32 cellular contexts compared by ENCODE assay signal in genomic region chr3:187328691-187329090, GRCh38. TPM values are rescaled to one million over a fixed set of nuclear protein-coding genes. Genes with fewer than 3 reads are reported as not detected.
"Had no signal": no experiment of that assay in that cellular context is flagged by ENCODE, and none has a peak within 500 bp of the region (broad histone marks: within the 10 kb centered on the region; RNA-seq: fewer than 3 reads in every experiment).

No MANE protein-coding gene starts in this region.

- DNase-seq: activated CD4-positive, alpha-beta T cell treated with anti-CD3 and anti-CD28 coated beads for 4 hours; activated CD4-positive, alpha-beta T cell treated with anti-CD3 and anti-CD28 coated beads, Interleukin-2, amount 50 U/mL, for 1 hour; activated CD4-positive, alpha-beta T cell treated with anti-CD3 and anti-CD28 coated beads, Interleukin-2, amount 50 U/mL, for 48 hours; activated CD4-positive, CD25-positive, alpha-beta regulatory T cell; activated CD4-positive, CD25-positive, alpha-beta regulatory T cell treated with anti-CD3 and anti-CD28 coated beads, Interleukin-2, amount 50 U/mL, for 72 hours; activated CD8-positive, alpha-beta memory T cell treated with anti-CD3 and anti-CD28 coated beads for 24 hours; activated CD8-positive, alpha-beta T cell treated with anti-CD3 and anti-CD28 coated beads for 36 hours; activated effector memory CD4-positive, alpha-beta T cell treated with Interleukin-2 at 50 U/mL for 16 hours; activated gamma-delta T cell treated with Interleukin-2 at 50 U/mL for 16 hours; activated naive CD4-positive, alpha-beta T cell treated with anti-CD3 and anti-CD28 coated beads, Interleukin-2, amount 50 U/mL, for 16 hours; activated naive CD4-positive, alpha-beta T cell treated with Interleukin-2 at 50 U/mL for 16 hours; activated T-cell treated with anti-CD3 and anti-CD28 coated beads, Interleukin-2, amount 50 U/mL, for 4 hours; amniotic stem cell; anterior cingulate cortex; brain microvascular endothelial cell; dorsolateral prefrontal cortex; effector memory CD4-positive, alpha-beta T cell; erythroblast; foreskin keratinocyte; gastrocnemius medialis; heart right ventricle; T-helper 1 cell; T-helper 17 cell; T1000; WERI-Rb-1 had no signal

- H3K27me3 Mint-ChIP-seq: activated naive CD8-positive, alpha-beta T cell had no signal

- ATAC-seq: activated CD8-positive, alpha-beta T cell treated with anti-CD3 and anti-CD28 coated beads for 36 hours; activated T-cell treated with anti-CD3 and anti-CD28 coated beads, Interleukin-2, amount 50 U/mL, for 4 hours; activated T-helper 17 cell treated with anti-CD3 and anti-CD28 coated beads, Interleukin-2, amount 50 U/mL, for 72 hours; foreskin keratinocyte; gastrocnemius medialis; heart right ventricle; T-helper 17 cell had no signal

- H3K9me3 ChIP-seq: esophagus muscularis mucosa, gastrocnemius medialis, heart right ventricle had no signal

- H3K4me1 Mint-ChIP-seq: activated T-helper 17 cell treated with anti-CD3 and anti-CD28 coated beads, Interleukin-2, amount 50 U/mL, for 72 hours; central memory CD8-positive, alpha-beta T cell; T-helper 17 cell had no signal

- H3K9me3 Mint-ChIP-seq: activated CD8-positive, alpha-beta T cell treated with anti-CD3 and anti-CD28 coated beads for 36 hours; activated T-cell treated with anti-CD3 and anti-CD28 coated beads, Interleukin-2, amount 50 U/mL, for 4 hours; activated T-helper 17 cell treated with anti-CD3 and anti-CD28 coated beads, Interleukin-2, amount 50 U/mL, for 72 hours; central memory CD8-positive, alpha-beta T cell; dendritic cell treated with granulocyte-macrophage colony-stimulating factor and Interleukin-4, amounts not matched to agents 40 ng/mL and 50 ng/mL, for 4 days; T-helper 2 cell treated with Interferon-gamma antibody and Interleukin-4, amounts not matched to agents 5 μg/mL and 100 μg/mL, for 36 hours had no signal

- H3K27ac ChIP-seq: brain microvascular endothelial cell, coronary artery, dorsolateral prefrontal cortex, esophagus muscularis mucosa, foreskin keratinocyte, gastrocnemius medialis, heart right ventricle, WERI-Rb-1 had no signal

- H3K27ac Mint-ChIP-seq: activated CD8-positive, alpha-beta T cell treated with anti-CD3 and anti-CD28 coated beads for 36 hours; activated naive CD8-positive, alpha-beta T cell; activated T-helper 17 cell treated with anti-CD3 and anti-CD28 coated beads, Interleukin-2, amount 50 U/mL, for 72 hours; dendritic cell treated with granulocyte-macrophage colony-stimulating factor and Interleukin-4, amounts not matched to agents 40 ng/mL and 50 ng/mL, for 4 days; T-helper 17 cell; T-helper 2 cell treated with Interferon-gamma antibody and Interleukin-4, amounts not matched to agents 5 μg/mL and 100 μg/mL, for 36 hours had no signal

- H3K27me3 ChIP-seq: brain microvascular endothelial cell, gastrocnemius medialis had no signal

- H3K36me3 Mint-ChIP-seq: activated naive CD8-positive, alpha-beta T cell had no signal

- H3K36me3 ChIP-seq: brain microvascular endothelial cell, esophagus muscularis mucosa, gastrocnemius medialis, heart right ventricle, WERI-Rb-1 had no signal

- H3K4me1 ChIP-seq: esophagus muscularis mucosa, foreskin keratinocyte, gastrocnemius medialis, heart right ventricle had no signal

- H3K4me3 ChIP-seq: coronary artery, dorsolateral prefrontal cortex, esophagus muscularis mucosa, gastrocnemius medialis, heart right ventricle had no signal

- H3K4me3 Mint-ChIP-seq: activated CD8-positive, alpha-beta T cell treated with anti-CD3 and anti-CD28 coated beads for 36 hours; activated naive CD8-positive, alpha-beta T cell; activated T-cell treated with anti-CD3 and anti-CD28 coated beads, Interleukin-2, amount 50 U/mL, for 4 hours; activated T-helper 17 cell treated with anti-CD3 and anti-CD28 coated beads, Interleukin-2, amount 50 U/mL, for 72 hours; central memory CD8-positive, alpha-beta T cell; dendritic cell treated with granulocyte-macrophage colony-stimulating factor and Interleukin-4, amounts not matched to agents 40 ng/mL and 50 ng/mL, for 4 days; T-helper 17 cell; T-helper 2 cell treated with Interferon-gamma antibody and Interleukin-4, amounts not matched to agents 5 μg/mL and 100 μg/mL, for 36 hours had no signal

RNA-seq across cellular contexts. Expression of gene MASP1, which starts 37.2 kb away (rescaled TPM):
- total RNA-seq: activated CD8-positive, alpha-beta T cell treated with anti-CD3 and anti-CD28 coated beads for 36 hours; activated T-helper 17 cell treated with anti-CD3 and anti-CD28 coated beads, Interleukin-2, amount 50 U/mL, for 72 hours; foreskin keratinocyte had no signal
